In the genomic region with DNA sequence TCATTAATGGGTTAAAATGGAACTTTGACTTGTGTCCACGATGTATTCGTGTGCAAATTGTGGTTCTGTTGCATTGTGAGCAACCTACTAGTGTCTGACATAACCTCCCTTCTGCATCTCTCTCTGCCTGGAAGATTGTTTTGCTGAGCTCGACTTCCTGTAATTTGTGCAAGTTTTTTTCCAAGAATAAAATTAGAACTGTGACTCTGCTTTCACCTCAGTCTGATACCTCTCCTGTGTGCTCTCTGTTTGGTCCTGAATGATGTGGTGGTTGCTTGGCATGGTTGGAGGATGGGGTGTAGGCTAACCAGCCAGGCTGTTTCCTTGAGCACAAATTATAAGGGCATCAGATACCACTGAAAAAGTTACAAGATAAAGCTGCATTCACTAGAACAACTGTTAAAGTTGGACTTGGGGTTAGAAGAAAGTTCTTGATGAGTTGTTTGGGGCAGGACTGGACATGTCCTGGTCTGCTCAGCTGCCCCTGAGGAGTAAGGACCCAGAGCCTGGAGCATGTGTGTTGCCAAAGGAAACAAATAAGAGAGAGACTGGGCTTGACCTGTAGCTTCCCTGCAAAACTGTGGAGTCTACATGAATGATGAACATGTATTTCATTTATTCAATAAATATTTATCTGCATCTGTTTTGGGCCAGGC, we compare ENCODE assay signal across 10 cellular contexts. TPM values are rescaled to one million over a fixed set of nuclear protein-coding genes. Genes with fewer than 3 reads are reported as not detected.
DNase-seq lines count a peak whose midpoint lies in the region; ATAC-seq and TF ChIP-seq lines count a peak whose summit lies in the region.
"Had no signal": no experiment of that assay in that cellular context is flagged by ENCODE, and none has a peak within 500 bp of the region (broad histone marks: within the 10 kb centered on the region; RNA-seq: fewer than 3 reads in every experiment).

No MANE protein-coding gene starts in this region.

- peaks cover 2% of the 10 kb centered on the region; the same call in 1 of the 2 replicates for H3K79me2 ChIP-seq in H9 (ENCODE audit: insufficient read depth, low read length)

- H4K5ac ChIP-seq in H9 (ENCODE audit: insufficient read length, low read depth, low read length): no peak overlapping the region

- no peak overlapping the region for H4K8ac ChIP-seq in H9 (replicated peaks; ENCODE audit: insufficient read length, low read depth, low read length)

- no peak overlapping the region for H3K4ac ChIP-seq in H9 (ENCODE audit: low read depth, low read length)

- H2BK120ac ChIP-seq in H9 (ENCODE audit: low read depth, low read length, poor library complexity, severe bottlenecking): no peak overlapping the region

- no peak overlapping the region for H2BK12ac ChIP-seq in H9 (ENCODE audit: insufficient read length, low read depth, low read length)

- peaks cover 2% of the 10 kb centered on the region for H3K79me1 ChIP-seq in H9 (ENCODE audit: insufficient read depth, low read depth, low read length, poor library complexity, severe bottlenecking)

- no peaks in the 10 kb centered on the region for H3K36me3 Mint-ChIP-seq in activated naive CD8-positive, alpha-beta T cell
- no peaks in the 10 kb centered on the region; a peak in 1 of 7 replicates for H3K36me3 Mint-ChIP-seq in H9 (ENCODE audit: insufficient read depth in 1 of 3, low read depth in 3 of 3)

- peak overlapping the region; percentile 87 for H3K27ac Mint-ChIP-seq in activated naive CD8-positive, alpha-beta T cell
- no peak overlapping the region for H3K27ac Mint-ChIP-seq in H9

- H2AK5ac ChIP-seq in H9 (ENCODE audit: insufficient read length, low read length): no peak overlapping the region

- H3K4me1 Mint-ChIP-seq in activated naive CD8-positive, alpha-beta T cell (ENCODE audit: low read depth): peaks cover 40% of the 10 kb centered on the region
- peaks cover 34 to 35% of the 10 kb centered on the region in 2 experiments for H3K4me1 Mint-ChIP-seq in H9

- H3K23me2 ChIP-seq in H9 (ENCODE audit: insufficient read length, low read depth, low read length, poor library complexity, severe bottlenecking): peaks cover 5% of the 10 kb centered on the region

- H2BK15ac ChIP-seq in H9 (ENCODE audit: low read depth, low read length): no peak overlapping the region

- no peak overlapping the region for H3K14ac ChIP-seq in H9 (ENCODE audit: insufficient read depth, low read length)

- no peak overlapping the region for H3K9ac ChIP-seq in H9 (ENCODE audit: extremely low read depth, insufficient read length, low read length)

- no peak overlapping the region for H3K18ac ChIP-seq in H9 (ENCODE audit: insufficient read length, low read depth, low read length)

- no peak for ATAC-seq in HG03354 (IDR thresholded peaks at IDR 0.05; ENCODE audit: poor library complexity, severe bottlenecking, unreplicated experiment)
- ATAC-seq: left colon had no signal

- no peak overlapping the region for H3K56ac ChIP-seq in H9 (ENCODE audit: insufficient read length, low read depth, low read length)

- H4K91ac ChIP-seq in H9 (ENCODE audit: insufficient read length, low read depth, low read length): no peak overlapping the region

- H3K4me3 Mint-ChIP-seq in activated naive CD8-positive, alpha-beta T cell: peak overlapping the region; percentile 92
- peak overlapping the region in 1 of 2 experiments; percentile 16; a peak in 2 of 5 replicates for H3K4me3 Mint-ChIP-seq in H9

- H3K9me3 Mint-ChIP-seq in activated naive CD8-positive, alpha-beta T cell (ENCODE audit: low read depth): no peaks in the 10 kb centered on the region
- H3K9me3 Mint-ChIP-seq in H9: no peaks in the 10 kb centered on the region

- no peak overlapping the region for H2BK20ac ChIP-seq in H9 (ENCODE audit: low read depth, low read length, poor library complexity, severe bottlenecking)

- WGBS in H9 (ENCODE audit: extremely low coverage, insufficient read length, low lambda C conversion rate): no CpG with 5 or more reads among the region's 3 CpGs

- no peaks in the 10 kb centered on the region; the same call in 1 of the 2 replicates for H3K27me3 ChIP-seq in H9 (ENCODE audit: insufficient read depth, low read length)

- no peak for TF ChIP-seq CTCF in H9 (conservative IDR thresholded peaks at IDR 0.05)

- no peaks in the 10 kb centered on the region for H3K9me3 ChIP-seq in H9 (ENCODE audit: control insufficient read depth, low read depth, low read length)

- DNase-seq in AG08395 (ENCODE audit: low spot score) (peak; percentile 39), HPDE6-E6E7 (ENCODE audit: extremely low spot score) (peak; percentile 58), lung microvascular endothelial cell (ENCODE audit: low read depth in 2 of 2) (peak; percentile 31 to 71), cerebellar nuclear complex (lab: John Stamatoyannopoulos, UW) (no peak), H9 (no peak)
- DNase-seq in activated CD4-positive, CD25-positive, alpha-beta regulatory T cell treated with anti-CD3 and anti-CD28 coated beads, Interleukin-2, amount 50 U/mL, for 72 hours: no peak
- DNase-seq: left colon, NCI-H446 treated with DMSO at 0.1 percent for 48 hours had no signal

- H2AFZ ChIP-seq in H9 (ENCODE audit: low read length): no peak overlapping the region

- no peak overlapping the region for H3K4me2 ChIP-seq in H9 (ENCODE audit: insufficient read depth, insufficient read length, low read length)

- H3K27ac ChIP-seq in H9 (ENCODE audit: insufficient read length, low read depth, low read length): no peak overlapping the region

- H3T11ph ChIP-seq in H9 (ENCODE audit: low read length): no peak overlapping the region

- no peak overlapping the region for H3K23ac ChIP-seq in H9 (ENCODE audit: insufficient read length, low read depth, low read length)

- H3K27me3 Mint-ChIP-seq in activated naive CD8-positive, alpha-beta T cell: no peaks in the 10 kb centered on the region
- H3K27me3 Mint-ChIP-seq in H9 (ENCODE audit: low read depth): peaks cover 22% of the 10 kb centered on the region

- no peak overlapping the region for H2BK5ac ChIP-seq in H9 (ENCODE audit: insufficient read length, low read length)

- no peaks in the 10 kb centered on the region for H4K20me1 ChIP-seq in H9 (ENCODE audit: control insufficient read depth, insufficient read depth, insufficient read length)

- H3K4me1 ChIP-seq in H9 (ENCODE audit: insufficient read depth, low read length): peaks cover 7% of the 10 kb centered on the region; the same call in 1 of the 2 replicates

RNA-seq across cellular contexts. Expression of gene VOPP1, which starts 1.9 kb away (rescaled TPM):
- 101 and 104 TPM in 2 replicates for total RNA-seq in lung microvascular endothelial cell
- total RNA-seq in H9 (2021): 55.7 and 56.8 TPM in 2 replicates

Comparison
In these comparisons a context has a peak if more than half of its experiments do, and no peak if none do; other contexts are left out.
1. DNase-seq: peak in AG08395 (single experiment), HPDE6-E6E7 (single experiment) and lung microvascular endothelial cell (2 of 2); none in cerebellar nuclear complex (0 of 2), activated CD4-positive, CD25-positive, alpha-beta regulatory T cell treated with anti-CD3 and anti-CD28 coated beads, Interleukin-2, amount 50 U/mL, for 72 hours (single experiment) and H9 (single experiment).